Comparison of ENCODE assay signal across 1 cellular context in genomic region chr4:76087007-76087769, GRCh38.
TF ChIP-seq lines count a peak whose summit lies in the region.

No MANE protein-coding gene starts in this region.

TF ChIP-seq in HepG2, 621 proteins besides CTCF, POLR2A, EP300 and RAD21 (continued from another document and continues in another):
- TF ChIP-seq ZBTB4 (CRISPR knock-in tag; IDR thresholded peaks at IDR 0.05; ENCODE audit: borderline replicate concordance) = no peak
- no peak for TF ChIP-seq RFX3 (CRISPR knock-in tag; IDR thresholded peaks at IDR 0.05)
- TF ChIP-seq ELF3 (CRISPR knock-in tag; IDR thresholded peaks at IDR 0.05) = 0 out of 2 replicates have a peak, but pooled peaks have one; percentile 40
- no peak for TF ChIP-seq KDM3A (CRISPR knock-in tag; IDR thresholded peaks at IDR 0.05; ENCODE audit: low read depth)
- no peak for TF ChIP-seq ZNF572 (CRISPR knock-in tag; IDR thresholded peaks at IDR 0.05)
- TF ChIP-seq PLRG1 (conservative IDR thresholded peaks at IDR 0.05) = no peak
- TF ChIP-seq NR2F6 (IDR thresholded peaks at IDR 0.05) = peak; percentile 65; the same call in 1 of the 2 replicates
- TF ChIP-seq NR2F6 (CRISPR knock-in tag; IDR thresholded peaks at IDR 0.05) = peak; percentile 76; the same call in 1 of the 2 replicates
- TF ChIP-seq ZNF24 (IDR thresholded peaks at IDR 0.05) = no peak
- no peak for TF ChIP-seq ZNF704 (CRISPR knock-in tag; IDR thresholded peaks at IDR 0.05; ENCODE audit: borderline replicate concordance)
- no peak for TF ChIP-seq ZNF557 (CRISPR knock-in tag; IDR thresholded peaks at IDR 0.05)
- no peak for TF ChIP-seq FOXP1 (IDR thresholded peaks at IDR 0.05)
- TF ChIP-seq FOXP1 (CRISPR knock-in tag; IDR thresholded peaks at IDR 0.05) = no peak
- TF ChIP-seq RFXAP (CRISPR knock-in tag; IDR thresholded peaks at IDR 0.05; ENCODE audit: borderline replicate concordance) = no peak
- no peak for TF ChIP-seq BCLAF1 (IDR thresholded peaks at IDR 0.05)
- TF ChIP-seq NFKBIZ (CRISPR knock-in tag; IDR thresholded peaks at IDR 0.05) = no peak; the same call in 1 of the 2 replicates
- TF ChIP-seq ZNF850 (CRISPR knock-in tag; conservative IDR thresholded peaks at IDR 0.05) = no peak
- no peak for TF ChIP-seq DZIP1 (CRISPR knock-in tag; IDR thresholded peaks at IDR 0.05)
- no peak for TF ChIP-seq ZNF292 (CRISPR knock-in tag; IDR thresholded peaks at IDR 0.05; ENCODE audit: borderline replicate concordance, low read depth)
- TF ChIP-seq ZNF607 (CRISPR knock-in tag; IDR thresholded peaks at IDR 0.05; ENCODE audit: borderline replicate concordance) = peak; percentile 51; the same call in 1 of the 2 replicates
- TF ChIP-seq FOXJ3 (CRISPR knock-in tag; IDR thresholded peaks at IDR 0.05; ENCODE audit: borderline replicate concordance) = no peak
- no peak for TF ChIP-seq IRF1 (CRISPR knock-in tag; IDR thresholded peaks at IDR 0.05; ENCODE audit: low read depth)
- TF ChIP-seq CSRNP2 (CRISPR knock-in tag; conservative IDR thresholded peaks at IDR 0.05; ENCODE audit: low read depth) = no peak
- TF ChIP-seq ATF7-NPFF (CRISPR knock-in tag; IDR thresholded peaks at IDR 0.05; ENCODE audit: low read depth) = no peak
- peak; percentile 49; the same call in 1 of the 2 replicates for TF ChIP-seq ZNF232 (CRISPR knock-in tag; IDR thresholded peaks at IDR 0.05; ENCODE audit: borderline replicate concordance)
- no peak for TF ChIP-seq SRSF4 (IDR thresholded peaks at IDR 0.05; ENCODE audit: low read depth, low read length, poor library complexity, severe bottlenecking)
- TF ChIP-seq HNRNPLL (IDR thresholded peaks at IDR 0.05; ENCODE audit: low read depth, low read length, poor library complexity, severe bottlenecking) = no peak
- no peak for TF ChIP-seq ZNF563 (CRISPR knock-in tag; IDR thresholded peaks at IDR 0.05)
- no peak for TF ChIP-seq ZSCAN25 (CRISPR knock-in tag; IDR thresholded peaks at IDR 0.05)
- TF ChIP-seq ZNF614 (CRISPR knock-in tag; IDR thresholded peaks at IDR 0.05; ENCODE audit: borderline replicate concordance) = peak; percentile 27; the same call in 1 of the 2 replicates
- 0 out of 2 replicates have a peak, but pooled peaks have one; percentile 47 for TF ChIP-seq ZNF773 (CRISPR knock-in tag; IDR thresholded peaks at IDR 0.05; ENCODE audit: borderline replicate concordance)
- no peak for TF ChIP-seq SMARCE1 (IDR thresholded peaks at IDR 0.05; ENCODE audit: borderline replicate concordance)
- no peak for TF ChIP-seq UBTF (CRISPR knock-in tag; IDR thresholded peaks at IDR 0.05)
- no peak for TF ChIP-seq ZNF432 (CRISPR knock-in tag; IDR thresholded peaks at IDR 0.05; ENCODE audit: borderline replicate concordance)
- peak; percentile 26; the same call in 1 of the 2 replicates for TF ChIP-seq FOXC1 (CRISPR knock-in tag; IDR thresholded peaks at IDR 0.05; ENCODE audit: borderline replicate concordance)
- no peak for TF ChIP-seq BRD4 (CRISPR knock-in tag; IDR thresholded peaks at IDR 0.05)
- no peak for TF ChIP-seq IRX3 (CRISPR knock-in tag; IDR thresholded peaks at IDR 0.05; ENCODE audit: borderline replicate concordance, low read depth)
- TF ChIP-seq ZMYM4 (CRISPR knock-in tag; IDR thresholded peaks at IDR 0.05) = peak; percentile 78
- TF ChIP-seq CENPX (CRISPR knock-in tag; IDR thresholded peaks at IDR 0.05) = no peak
- 0 out of 2 replicates have a peak, but pooled peaks have one; percentile 12 for TF ChIP-seq FOSL1 (CRISPR knock-in tag; IDR thresholded peaks at IDR 0.05; ENCODE audit: borderline replicate concordance)
- TF ChIP-seq ATF1 (CRISPR knock-in tag; IDR thresholded peaks at IDR 0.05) = no peak
- no peak for TF ChIP-seq NFYC (CRISPR knock-in tag; IDR thresholded peaks at IDR 0.05)
- peak; percentile 65 for TF ChIP-seq DMAP1 (CRISPR knock-in tag; IDR thresholded peaks at IDR 0.05)
- no peak for TF ChIP-seq RBFOX2 (IDR thresholded peaks at IDR 0.05; ENCODE audit: low read depth, low read length)
- TF ChIP-seq BHLHE40 (IDR thresholded peaks at IDR 0.05; ENCODE audit: low read length) = peak; percentile 86
- no peak for TF ChIP-seq IKZF1 (IDR thresholded peaks at IDR 0.05)
- no peak for TF ChIP-seq PAXIP1 (CRISPR knock-in tag; conservative IDR thresholded peaks at IDR 0.05)
